ENCODE assay signal across 25 cellular contexts in genomic region chr20:33412484-33412838, GRCh38.
"Had no signal": no experiment of that assay in that cellular context is flagged by ENCODE, and none has a peak within 500 bp of the region (broad histone marks: within the 10 kb centered on the region; RNA-seq: fewer than 3 reads in every experiment).

No MANE protein-coding gene starts in this region.

- FAIRE-seq: keratinocyte, pancreas had no signal

- H3K27me3 ChIP-seq: foreskin keratinocyte, left lung, pancreas, stomach, suprapubic skin, uterus had no signal

- ATAC-seq: activated CD4-positive, CD25-positive, alpha-beta regulatory T cell treated with anti-CD3 and anti-CD28 coated beads, Interleukin-2, amount 50 U/mL, for 24 hours; activated CD8-positive, alpha-beta T cell treated with anti-CD3 and anti-CD28 coated beads, Interleukin-2, amount 10 ng/mL, durations not matched to agents 7 days and 5 days; foreskin keratinocyte; left lung; pancreas; right cardiac atrium had no signal

- H3K4me3 ChIP-seq: left lung, pancreas, stomach, suprapubic skin, uterus had no signal

- DNase-seq: activated CD4-positive, alpha-beta T cell treated with anti-CD3 and anti-CD28 coated beads, Interleukin-2, amount 50 U/mL, for 1 hour; activated CD8-positive, alpha-beta T cell treated with anti-CD3 and anti-CD28 coated beads, Interleukin-2, amount 10 ng/mL, durations not matched to agents 7 days and 5 days; activated gamma-delta T cell; central memory CD4-positive, alpha-beta T cell; dermis blood vessel endothelial cell; effector memory CD4-positive, alpha-beta T cell; foreskin keratinocyte; left lung; midbrain; pancreas; right cardiac atrium; stimulated activated CD4-positive, alpha-beta T cell treated with anti-CD3 and anti-CD28 coated beads, Interleukin-12 subunit alpha, Interleukin-12 subunit beta, amount 100 ng/mL, for 4 hours; stimulated activated CD4-positive, alpha-beta T cell treated with anti-CD3 and anti-CD28 coated beads, Interleukin-4, amount 100 ng/mL, for 4 hours; stomach; T-helper 2 cell; trophoblast cell; uterus had no signal

- H3K4me1 ChIP-seq: foreskin keratinocyte, left lung, pancreas, uterus had no signal

- H3K27ac Mint-ChIP-seq: activated CD8-positive, alpha-beta T cell treated with anti-CD3 and anti-CD28 coated beads, Interleukin-2, amount 10 ng/mL, durations not matched to agents 7 days and 5 days; activated naive CD4-positive, alpha-beta T cell treated with anti-CD3 and anti-CD28 coated beads, Interleukin-2, amount 50 U/mL, for 24 hours; activated T-helper 1 cell treated with anti-CD3 and anti-CD28 coated beads, Interleukin-12 subunit alpha, Interleukin-12 subunit beta, Interleukin-2, Interleukin-4 antibody, amounts not matched to agents 30 ng/mL and 10 ng/mL and 1 ng/mL, durations not matched to agents 14 hours and 24 hours and 36 hours; nephron had no signal

- H3K27me3 Mint-ChIP-seq: activated naive CD4-positive, alpha-beta T cell treated with anti-CD3 and anti-CD28 coated beads, Interleukin-2, amount 50 U/mL, for 24 hours; brain had no signal

- H3K27ac ChIP-seq: foreskin keratinocyte, left lung, pancreas, stomach, suprapubic skin, uterus, VCaP had no signal

- H3K9me3 ChIP-seq: left lung, pancreas, stomach, suprapubic skin, uterus had no signal

- H3K4me1 Mint-ChIP-seq: activated naive CD4-positive, alpha-beta T cell treated with anti-CD3 and anti-CD28 coated beads, Interleukin-2, amount 50 U/mL, for 24 hours; brain had no signal

- H3K9me3 Mint-ChIP-seq: activated naive CD4-positive, alpha-beta T cell treated with anti-CD3 and anti-CD28 coated beads, Interleukin-2, amount 50 U/mL, for 24 hours; activated T-helper 1 cell treated with anti-CD3 and anti-CD28 coated beads, Interleukin-12 subunit alpha, Interleukin-12 subunit beta, Interleukin-2, Interleukin-4 antibody, amounts not matched to agents 30 ng/mL and 10 ng/mL and 1 ng/mL, durations not matched to agents 14 hours and 24 hours and 36 hours; brain; nephron had no signal

- H3K36me3 ChIP-seq: uterus had no signal

- H3K4me3 Mint-ChIP-seq: activated CD8-positive, alpha-beta T cell treated with anti-CD3 and anti-CD28 coated beads, Interleukin-2, amount 10 ng/mL, durations not matched to agents 7 days and 5 days; activated naive CD4-positive, alpha-beta T cell treated with anti-CD3 and anti-CD28 coated beads, Interleukin-2, amount 50 U/mL, for 24 hours; activated T-helper 1 cell treated with anti-CD3 and anti-CD28 coated beads, Interleukin-12 subunit alpha, Interleukin-12 subunit beta, Interleukin-2, Interleukin-4 antibody, amounts not matched to agents 30 ng/mL and 10 ng/mL and 1 ng/mL, durations not matched to agents 14 hours and 24 hours and 36 hours; brain; nephron had no signal
